In genomic region chr9:121700165-121700830, GRCh38 we compare ENCODE assay signal across 8 cellular contexts. TPM values are rescaled to one million over a fixed set of nuclear protein-coding genes. Genes with fewer than 3 reads are reported as not detected.
DNase-seq lines count a peak whose midpoint lies in the region; ATAC-seq and TF ChIP-seq lines count a peak whose summit lies in the region.

No MANE protein-coding gene starts in this region.

- ATAC-seq in omental fat pad (ENCODE audit: low FRiP score) (peak; percentile 67), HG03045 (IDR thresholded peaks at IDR 0.05; ENCODE audit: unreplicated experiment) (no peak)

- H3K9me3 ChIP-seq in DOHH2 (ENCODE audit: control insufficient read depth, insufficient read depth, low read length) = no peaks in the 10 kb centered on the region

- no peak overlapping the region; the same call in 1 of the 2 replicates for H3K4me2 ChIP-seq in DOHH2 (ENCODE audit: low read length)

- no peak overlapping the region for H3K4me3 ChIP-seq in DOHH2 (ENCODE audit: low read length)

- H3F3A ChIP-seq in DOHH2 (ENCODE audit: control insufficient read depth, insufficient read depth) = no peaks in the 10 kb centered on the region

- peaks cover 66% of the 10 kb centered on the region for H3K27me3 ChIP-seq in DOHH2 (ENCODE audit: control insufficient read depth, low read length)

- peaks cover 9% of the 10 kb centered on the region for H4K20me1 ChIP-seq in DOHH2 (ENCODE audit: control insufficient read depth, insufficient read depth, low read depth, low read length)

- no peaks in the 10 kb centered on the region for H3K36me3 ChIP-seq in DOHH2 (ENCODE audit: control insufficient read depth, low read length)

- H3K79me2 ChIP-seq in DOHH2 (ENCODE audit: control insufficient read depth, low read length) = no peaks in the 10 kb centered on the region

- DNase-seq in HuH-7.5 (ENCODE audit: low spot score) = peak; percentile 40
- DNase-seq in activated CD4-positive, alpha-beta T cell treated with anti-CD3 and anti-CD28 coated beads, Interleukin-2, amount 50 U/mL, for 48 hours = peak; percentile 15 to 27
- peak; percentile 68 for DNase-seq in glomerular visceral epithelial cell (ENCODE audit: extremely low spot score)
- DNase-seq in omental fat pad (ENCODE audit: low spot score) = no peak
- no peak for DNase-seq in NAMALWA (ENCODE audit: low spot score)
- no peak for DNase-seq in stimulated activated naive CD4-positive, alpha-beta T cell (lab: John Stamatoyannopoulos, UW)

- TF ChIP-seq CTCF in DOHH2 (IDR thresholded peaks at IDR 0.05; ENCODE audit: low read depth, low read length, poor library complexity, severe bottlenecking) (peak; percentile 51), omental fat pad (IDR thresholded peaks at IDR 0.05) (no peak)

- H3K27ac ChIP-seq in DOHH2 (ENCODE audit: low read depth, low read length) = no peak overlapping the region

- peaks cover 19% of the 10 kb centered on the region for H3K4me1 ChIP-seq in DOHH2 (ENCODE audit: control insufficient read depth, low read length)

- no peaks in the 10 kb centered on the region for H3K9me2 ChIP-seq in DOHH2 (replicated peaks; ENCODE audit: control insufficient read depth, low read length)

RNA-seq across cellular contexts. Expression of gene DAB2IP, which starts 48.9 kb away (rescaled TPM):
- 10 to 100 TPM; 19.2 to 45.4 (median 34.8) TPM for total RNA-seq in omental fat pad

Comparison
In these comparisons a context has a peak if more than half of its experiments do, and no peak if none do; other contexts are left out.
1. DNase-seq: peak in HuH-7.5 (single experiment), activated CD4-positive, alpha-beta T cell treated with anti-CD3 and anti-CD28 coated beads, Interleukin-2, amount 50 U/mL, for 48 hours (2 of 2) and glomerular visceral epithelial cell (single experiment); none in omental fat pad (single experiment), NAMALWA (single experiment) and stimulated activated naive CD4-positive, alpha-beta T cell (0 of 6).